Comparison of ENCODE assay signal across 26 cellular contexts in the genomic region with DNA sequence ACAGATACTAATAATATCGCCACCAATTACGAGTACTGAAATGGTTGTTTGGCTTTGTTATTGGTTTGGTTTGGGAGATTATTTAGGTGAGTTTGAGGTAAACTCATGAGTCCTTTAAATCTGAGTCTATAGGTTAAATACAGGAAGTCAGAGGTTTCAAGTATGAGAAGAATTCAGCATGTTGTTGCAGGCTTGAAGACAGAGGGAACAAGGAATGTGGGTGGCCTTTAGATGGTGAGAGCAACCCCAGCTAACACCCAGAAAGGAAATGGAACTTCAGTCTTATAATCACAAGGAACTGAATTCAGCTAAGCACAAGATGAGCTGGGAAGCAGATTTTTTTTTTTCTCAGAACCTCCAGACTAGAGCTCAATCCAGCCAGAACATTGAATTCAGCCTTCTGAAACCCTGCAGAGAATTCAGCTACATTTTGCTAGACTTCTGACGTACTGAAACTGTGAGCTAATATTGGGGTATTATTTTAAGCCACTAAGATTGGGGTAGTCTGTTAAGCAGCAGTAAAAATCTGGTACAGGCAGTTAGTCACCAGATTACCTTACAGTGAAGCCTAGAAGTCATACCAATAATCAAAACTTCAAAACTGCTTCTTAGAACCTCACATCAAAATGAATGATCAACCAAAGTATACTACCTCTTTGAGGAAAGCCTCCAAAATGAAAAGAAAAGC.
DNase-seq lines count a peak whose midpoint lies in the region; ATAC-seq and TF ChIP-seq lines count a peak whose summit lies in the region.
"Had no signal": no experiment of that assay in that cellular context is flagged by ENCODE, and none has a peak within 500 bp of the region (broad histone marks: within the 10 kb centered on the region; RNA-seq: fewer than 3 reads in every experiment).

No MANE protein-coding gene starts in this region.

- no peak for TF ChIP-seq CTCF in AG04449 (IDR thresholded peaks at IDR 0.05; ENCODE audit: insufficient read depth, low read length, missing control alignments)
- TF ChIP-seq CTCF in MM.1S (IDR thresholded peaks at IDR 0.05; ENCODE audit: low read length): no peak
- TF ChIP-seq CTCF in choroid plexus epithelial cell (conservative IDR thresholded peaks at IDR 0.05; ENCODE audit: low read depth, low read length): no peak
- no peak for TF ChIP-seq CTCF in endothelial cell (IDR thresholded peaks at IDR 0.05; ENCODE audit: unreplicated experiment)

- H3K4me3 ChIP-seq in AG04449 (ENCODE audit: low read depth, low read length) (no peak overlapping the region), MM.1S (ENCODE audit: low read length) (0 out of 2 replicates have a peak overlapping the region, but pooled peaks have one; percentile 9), choroid plexus epithelial cell (ENCODE audit: low read depth, low read length) (no peak overlapping the region)
- H3K4me3 ChIP-seq: esophagus squamous epithelium, gastroesophageal sphincter, suprapubic skin had no signal

- H3K27me3 ChIP-seq in MM.1S (replicated peaks; ENCODE audit: insufficient read depth, low read length): no peaks in the 10 kb centered on the region
- H3K27me3 ChIP-seq: esophagus squamous epithelium, gastroesophageal sphincter, suprapubic skin had no signal

- H3K79me2 ChIP-seq in MM.1S (ENCODE audit: low read length): no peaks in the 10 kb centered on the region

- H3K9me3 Mint-ChIP-seq in endothelial cell (ENCODE audit: unreplicated experiment): no peaks in the 10 kb centered on the region
- H3K9me3 Mint-ChIP-seq: stimulated activated naive B cell treated with anti-CD40 and anti-IgM and Interleukin-4, amounts not matched to agents 10 μg/mL and 1 μg/mL and 100 μg/mL, for 72 hours; T-cell had no signal

- CTCF ChIA-PET in AG04449 (lab: Yijun Ruan, JAX): no interaction called here

- peaks cover 5% of the 10 kb centered on the region for H3K4me1 Mint-ChIP-seq in endothelial cell (ENCODE audit: unreplicated experiment)
- H3K4me1 Mint-ChIP-seq: activated naive CD8-positive, alpha-beta T cell treated with anti-CD3 and anti-CD28 coated beads for 36 hours; naive thymus-derived CD4-positive, alpha-beta T cell; stimulated activated naive B cell treated with anti-CD40 and anti-IgM and Interleukin-4, amounts not matched to agents 10 μg/mL and 1 μg/mL and 100 μg/mL, for 72 hours; T-cell had no signal

- peaks cover 8% of the 10 kb centered on the region for H3K4me1 ChIP-seq in MM.1S (ENCODE audit: low read length)
- H3K4me1 ChIP-seq: esophagus squamous epithelium, suprapubic skin had no signal

- H3K9me2 ChIP-seq in MM.1S (replicated peaks; ENCODE audit: insufficient read depth, low read length): no peaks in the 10 kb centered on the region

- H3K27ac Mint-ChIP-seq in endothelial cell (ENCODE audit: unreplicated experiment): no peak overlapping the region
- H3K27ac Mint-ChIP-seq: activated CD8-positive, alpha-beta T cell treated with anti-CD3 and anti-CD28 coated beads, Interleukin-2, amount 10 ng/mL, durations not matched to agents 7 days and 5 days; activated naive CD8-positive, alpha-beta T cell treated with anti-CD3 and anti-CD28 coated beads for 36 hours; stimulated activated naive B cell treated with anti-CD40 and anti-IgM and Interleukin-4, amounts not matched to agents 10 μg/mL and 1 μg/mL and 100 μg/mL, for 72 hours had no signal

- no peak overlapping the region for H3K9ac ChIP-seq in MM.1S (ENCODE audit: low read length)

- H3F3A ChIP-seq in MM.1S (ENCODE audit: insufficient read depth, low read length): no peaks in the 10 kb centered on the region; the same call in 1 of the 2 replicates

- H4K20me1 ChIP-seq in MM.1S (ENCODE audit: insufficient read depth, low read length): no peaks in the 10 kb centered on the region

- no peak for ATAC-seq in GM21529 (IDR thresholded peaks at IDR 0.05; ENCODE audit: unreplicated experiment)
- ATAC-seq in HG03378 (IDR thresholded peaks at IDR 0.05; ENCODE audit: unreplicated experiment): no peak
- ATAC-seq: activated CD8-positive, alpha-beta T cell treated with anti-CD3 and anti-CD28 coated beads, Interleukin-2, amount 10 ng/mL, durations not matched to agents 7 days and 5 days; gastroesophageal sphincter; left colon; naive thymus-derived CD4-positive, alpha-beta T cell; stimulated activated naive B cell treated with anti-CD40 and anti-IgM and Interleukin-4, amounts not matched to agents 10 μg/mL and 1 μg/mL and 100 μg/mL, for 72 hours; T-cell had no signal

- H3K4me3 Mint-ChIP-seq in endothelial cell (ENCODE audit: unreplicated experiment): no peak overlapping the region
- H3K4me3 Mint-ChIP-seq: activated CD8-positive, alpha-beta T cell treated with anti-CD3 and anti-CD28 coated beads, Interleukin-2, amount 10 ng/mL, durations not matched to agents 7 days and 5 days; activated naive CD8-positive, alpha-beta T cell treated with anti-CD3 and anti-CD28 coated beads for 36 hours; naive thymus-derived CD4-positive, alpha-beta T cell; stimulated activated naive B cell treated with anti-CD40 and anti-IgM and Interleukin-4, amounts not matched to agents 10 μg/mL and 1 μg/mL and 100 μg/mL, for 72 hours; T-cell had no signal

- H2AFZ ChIP-seq in MM.1S (ENCODE audit: low read length): 0 out of 2 replicates have a peak overlapping the region, but pooled peaks have one; percentile 1

- intact Hi-C loops in cardiac septum (cut with DNase I): no loop called here

- H3K27ac ChIP-seq in MM.1S (ENCODE audit: low read length): peak overlapping the region; percentile 37; the same call in 1 of the 2 replicates
- H3K27ac ChIP-seq: esophagus squamous epithelium, gastroesophageal sphincter, suprapubic skin had no signal

- POLR2A ChIA-PET in AG04449 (lab: Yijun Ruan, JAX): no interaction called here

- H3K9me3 ChIP-seq in MM.1S (replicated peaks; ENCODE audit: insufficient read depth, low read length): no peaks in the 10 kb centered on the region
- H3K9me3 ChIP-seq: esophagus squamous epithelium, gastroesophageal sphincter, suprapubic skin had no signal

- H3K36me3 ChIP-seq in MM.1S (replicated peaks; ENCODE audit: insufficient read depth, low read length): no peaks in the 10 kb centered on the region
- H3K36me3 ChIP-seq: esophagus squamous epithelium, gastroesophageal sphincter, suprapubic skin had no signal

- DNase-seq in AG04449 (ENCODE audit: low read depth, low spot score) (peak; percentile 17), MM.1S (peak; percentile 48), choroid plexus epithelial cell (ENCODE audit: low read depth) (peak; percentile 59), islet precursor cell (peak; percentile 53), endothelial cell (ENCODE audit: low spot score) (no peak), cardiac septum (ENCODE audit: low spot score) (no peak)
- DNase-seq: activated CD8-positive, alpha-beta T cell treated with anti-CD3 and anti-CD28 coated beads, Interleukin-2, amount 10 ng/mL, durations not matched to agents 7 days and 5 days; activated effector memory CD4-positive, alpha-beta T cell treated with Interleukin-2 at 50 U/mL for 16 hours; activated naive CD8-positive, alpha-beta T cell treated with anti-CD3 and anti-CD28 coated beads for 36 hours; activated T-cell treated with anti-CD3 and anti-CD28 coated beads for 4 hours; DMS53; effector memory CD4-positive, alpha-beta T cell; esophagus squamous epithelium; left colon; naive thymus-derived CD4-positive, alpha-beta T cell; NCI-H2081; NCI-H774; retina; Right ventricle myocardium superior; stimulated activated CD4-positive, alpha-beta T cell treated with anti-CD3 and anti-CD28 coated beads, Interleukin-4, amount 100 ng/mL, for 24 hours; stimulated activated naive B cell treated with anti-CD40 and anti-IgM and Interleukin-4, amounts not matched to agents 10 μg/mL and 1 μg/mL and 100 μg/mL, for 72 hours; T-cell had no signal

- no peaks in the 10 kb centered on the region for H3K36me3 Mint-ChIP-seq in endothelial cell (ENCODE audit: low read depth, unreplicated experiment)
- H3K36me3 Mint-ChIP-seq: activated naive CD8-positive, alpha-beta T cell treated with anti-CD3 and anti-CD28 coated beads for 36 hours; naive thymus-derived CD4-positive, alpha-beta T cell; stimulated activated naive B cell treated with anti-CD40 and anti-IgM and Interleukin-4, amounts not matched to agents 10 μg/mL and 1 μg/mL and 100 μg/mL, for 72 hours; T-cell had no signal

- no peaks in the 10 kb centered on the region for H3K27me3 Mint-ChIP-seq in endothelial cell (ENCODE audit: unreplicated experiment)
- H3K27me3 Mint-ChIP-seq: stimulated activated naive B cell treated with anti-CD40 and anti-IgM and Interleukin-4, amounts not matched to agents 10 μg/mL and 1 μg/mL and 100 μg/mL, for 72 hours had no signal

- peak overlapping the region; percentile 22 for H3K4me2 ChIP-seq in MM.1S (ENCODE audit: low read depth, low read length)

Comparison
In these comparisons a context has a peak if more than half of its experiments do, and no peak if none do; other contexts are left out.
1. DNase-seq: peak in AG04449 (single experiment), MM.1S (single experiment), choroid plexus epithelial cell (single experiment) and islet precursor cell (single experiment); none in endothelial cell (single experiment) and cardiac septum (single experiment).